Comparison of ENCODE assay signal across 1 cellular context in genomic region chr1:1292851-1293250, GRCh38.
TF ChIP-seq lines count a peak whose summit lies in the region.

No MANE protein-coding gene starts in this region.

TF ChIP-seq in H1, 55 proteins besides CTCF, POLR2A, EP300 and RAD21:
- no peak for TF ChIP-seq CTBP2 (IDR thresholded peaks at IDR 0.05; ENCODE audit: borderline replicate concordance, insufficient read depth, insufficient read length, low read length)
- no peak for TF ChIP-seq POLR2AphosphoS5 (IDR thresholded peaks at IDR 0.05; ENCODE audit: low read depth, low read length)
